Comparison of ENCODE assay signal across 11 cellular contexts in genomic region chr6:16737389-16737788, GRCh38. TPM values are rescaled to one million over a fixed set of nuclear protein-coding genes. Genes with fewer than 3 reads are reported as not detected.
DNase-seq lines count a peak whose midpoint lies in the region; ATAC-seq, FAIRE-seq and TF ChIP-seq lines count a peak whose summit lies in the region.
"Had no signal": no experiment of that assay in that cellular context is flagged by ENCODE, and none has a peak within 500 bp of the region (broad histone marks: within the 10 kb centered on the region; RNA-seq: fewer than 3 reads in every experiment).

No MANE protein-coding gene starts in this region.

- no peaks in the 10 kb centered on the region for H3K9me3 Mint-ChIP-seq in activated CD4-positive, alpha-beta memory T cell treated with anti-CD3 and anti-CD28 coated beads for 36 hours
- no peaks in the 10 kb centered on the region for H3K9me3 Mint-ChIP-seq in activated CD4-positive, alpha-beta memory T cell treated with anti-CD3 and anti-CD28 coated beads, Interleukin-2, amount 10 ng/mL, durations not matched to agents 7 days and 5 days
- H3K9me3 Mint-ChIP-seq in type B pancreatic cell: no peaks in the 10 kb centered on the region

- ATAC-seq in left colon: peak; percentile 36
- no peak for ATAC-seq in GM19035 (IDR thresholded peaks at IDR 0.05; ENCODE audit: unreplicated experiment)

- H3K4me3 Mint-ChIP-seq in activated CD4-positive, alpha-beta memory T cell treated with anti-CD3 and anti-CD28 coated beads for 36 hours: no peak overlapping the region
- H3K4me3 Mint-ChIP-seq in activated CD4-positive, alpha-beta memory T cell treated with anti-CD3 and anti-CD28 coated beads, Interleukin-2, amount 10 ng/mL, durations not matched to agents 7 days and 5 days: no peak overlapping the region
- H3K4me3 Mint-ChIP-seq in type B pancreatic cell: no peak overlapping the region

- H3K36me3 ChIP-seq in bronchial epithelial cell (ENCODE audit: control insufficient read depth, insufficient read depth, low read length): no peaks in the 10 kb centered on the region

- no peaks in the 10 kb centered on the region for H3K27me3 ChIP-seq in bronchial epithelial cell (ENCODE audit: control insufficient read depth, insufficient read depth, low read length)
- H3K27me3 ChIP-seq in dorsolateral prefrontal cortex: no peaks in the 10 kb centered on the region

- FAIRE-seq in bronchial epithelial cell (lab: Jason Lieb, UNC): no peak

- H3K27ac Mint-ChIP-seq in activated CD4-positive, alpha-beta memory T cell treated with anti-CD3 and anti-CD28 coated beads for 36 hours: peak overlapping the region; percentile 28
- no peak overlapping the region for H3K27ac Mint-ChIP-seq in activated CD4-positive, alpha-beta memory T cell treated with anti-CD3 and anti-CD28 coated beads, Interleukin-2, amount 10 ng/mL, durations not matched to agents 7 days and 5 days
- peak overlapping the region; percentile 4 for H3K27ac Mint-ChIP-seq in type B pancreatic cell

- CTCF ChIA-PET in activated CD4-positive, alpha-beta memory T cell treated with anti-CD3 and anti-CD28 coated beads for 36 hours (lab: Charles Lee): interaction anchor here (1.5 kb wide), 1 partner anchor 24 kb away, joined by 6 read pairs; the partner anchor contains the start of gene ATXN1
- CTCF ChIA-PET in activated CD4-positive, alpha-beta memory T cell treated with anti-CD3 and anti-CD28 coated beads, Interleukin-2, amount 10 ng/mL, durations not matched to agents 7 days and 5 days (lab: Charles Lee): interaction anchor here (1.1 to 2.2 kb wide), 2 partner anchors 24 to 26 kb away, joined by 3 to 6 read pairs; partner anchors contain the start of gene ATXN1

- H3K36me3 Mint-ChIP-seq in activated CD4-positive, alpha-beta memory T cell treated with anti-CD3 and anti-CD28 coated beads for 36 hours: peaks cover 30% of the 10 kb centered on the region
- H3K36me3 Mint-ChIP-seq in activated CD4-positive, alpha-beta memory T cell treated with anti-CD3 and anti-CD28 coated beads, Interleukin-2, amount 10 ng/mL, durations not matched to agents 7 days and 5 days (ENCODE audit: low read depth): peaks cover 75% of the 10 kb centered on the region
- peaks cover 27% of the 10 kb centered on the region for H3K36me3 Mint-ChIP-seq in type B pancreatic cell

- no peak overlapping the region for H3K4me3 ChIP-seq in bronchial epithelial cell (ENCODE audit: low read depth, low read length)
- H3K4me3 ChIP-seq in dorsolateral prefrontal cortex: peak overlapping the region in 2 of 59 donors; percentile 6 to 21

- no peak for DNase-seq in activated CD4-positive, alpha-beta memory T cell treated with anti-CD3 and anti-CD28 coated beads for 36 hours
- DNase-seq in activated CD4-positive, alpha-beta memory T cell treated with anti-CD3 and anti-CD28 coated beads, Interleukin-2, amount 10 ng/mL, durations not matched to agents 7 days and 5 days: no peak
- peak; percentile 41 for DNase-seq in bronchial epithelial cell (ENCODE audit: low read depth)
- no peak for DNase-seq in left colon
- no peak for DNase-seq in type B pancreatic cell (ENCODE audit: extremely low spot score, unreplicated experiment)
- no peak for DNase-seq in HK-2 (ENCODE audit: unreplicated experiment)
- no peak for DNase-seq in dorsolateral prefrontal cortex
- DNase-seq: activated effector memory CD4-positive, alpha-beta T cell treated with anti-CD3 and anti-CD28 coated beads, Interleukin-2, amount 50 U/mL, for 16 hours; hypothalamus; NCI-H2081 had no signal

- H3K27me3 Mint-ChIP-seq in activated CD4-positive, alpha-beta memory T cell treated with anti-CD3 and anti-CD28 coated beads for 36 hours: no peaks in the 10 kb centered on the region
- H3K27me3 Mint-ChIP-seq in activated CD4-positive, alpha-beta memory T cell treated with anti-CD3 and anti-CD28 coated beads, Interleukin-2, amount 10 ng/mL, durations not matched to agents 7 days and 5 days: no peaks in the 10 kb centered on the region
- no peaks in the 10 kb centered on the region for H3K27me3 Mint-ChIP-seq in type B pancreatic cell

- POLR2A ChIA-PET in activated CD4-positive, alpha-beta memory T cell treated with anti-CD3 and anti-CD28 coated beads for 36 hours (lab: Charles Lee): interaction anchor here (0.6 to 1.2 kb wide), 2 partner anchors 22 to 267 kb away, joined by 3 read pairs; no protein-coding TSS in a partner anchor
- POLR2A ChIA-PET in activated CD4-positive, alpha-beta memory T cell treated with anti-CD3 and anti-CD28 coated beads, Interleukin-2, amount 10 ng/mL, durations not matched to agents 7 days and 5 days (lab: Charles Lee): interaction anchor here (1.2 to 3.2 kb wide), 4 partner anchors 9 to 21 kb away, joined by 4 to 15 read pairs (median 9); no protein-coding TSS in a partner anchor

- intact Hi-C loops in activated CD4-positive, alpha-beta memory T cell treated with anti-CD3 and anti-CD28 coated beads for 36 hours (cut with micrococcal nuclease): no loop called here
- intact Hi-C loops in left colon (cut with DNase I, micrococcal nuclease): no loop called here
- intact Hi-C loops in dorsolateral prefrontal cortex (cut with DNase I): no loop called here

- TF ChIP-seq CTCF in bronchial epithelial cell (IDR thresholded peaks at IDR 0.05; ENCODE audit: insufficient read depth, low read length, severe bottlenecking) (no peak), type B pancreatic cell (conservative IDR thresholded peaks at IDR 0.05) (no peak), dorsolateral prefrontal cortex (IDR thresholded peaks at IDR 0.05 in 54 of 56, conservative IDR thresholded peaks at IDR 0.05 in 2 of 56; ENCODE audit: low read depth in 1 of 56, partially characterized antibody in 56 of 56) (no peak)

- H3K4me1 Mint-ChIP-seq in activated CD4-positive, alpha-beta memory T cell treated with anti-CD3 and anti-CD28 coated beads for 36 hours (ENCODE audit: low read depth): peaks cover 76% of the 10 kb centered on the region
- H3K4me1 Mint-ChIP-seq in activated CD4-positive, alpha-beta memory T cell treated with anti-CD3 and anti-CD28 coated beads, Interleukin-2, amount 10 ng/mL, durations not matched to agents 7 days and 5 days: peaks cover 80% of the 10 kb centered on the region
- H3K4me1 Mint-ChIP-seq in type B pancreatic cell (ENCODE audit: unreplicated experiment): peaks cover 43% of the 10 kb centered on the region

- peak overlapping the region in 13 of 59 donors; percentile 0 to 56 (median 25) for H3K27ac ChIP-seq in dorsolateral prefrontal cortex

RNA-seq across cellular contexts. Expression of gene ATXN1, which starts 23.9 kb away (rescaled TPM):
- total RNA-seq in activated CD4-positive, alpha-beta memory T cell treated with anti-CD3 and anti-CD28 coated beads for 36 hours: 10 to 100 TPM; 34.1 to 36.7 TPM
- total RNA-seq in activated CD4-positive, alpha-beta memory T cell treated with anti-CD3 and anti-CD28 coated beads, Interleukin-2, amount 10 ng/mL, durations not matched to agents 7 days and 5 days: 10 to 100 TPM; 83.1 to 89.4 TPM
- total RNA-seq in bronchial epithelial cell: 18.4 and 50.1 TPM in 2 replicates
- 10 to 100 TPM; 26.9 to 55.1 TPM for total RNA-seq in left colon
- total RNA-seq in type B pancreatic cell (ENCODE audit: low replicate concordance): 33.7 and 35.1 TPM in 2 replicates
- total RNA-seq in dorsolateral prefrontal cortex: 100 to 1,000 TPM; 131 to 255 (median 189) TPM
